9 cellular contexts compared by ENCODE assay signal in genomic region chr9:68584110-68585033, GRCh38. TPM values are rescaled to one million over a fixed set of nuclear protein-coding genes. Genes with fewer than 3 reads are reported as not detected.
DNase-seq lines count a peak whose midpoint lies in the region; ATAC-seq and TF ChIP-seq lines count a peak whose summit lies in the region.
"Had no signal": no experiment of that assay in that cellular context is flagged by ENCODE, and none has a peak within 500 bp of the region (broad histone marks: within the 10 kb centered on the region; RNA-seq: fewer than 3 reads in every experiment).

No MANE protein-coding gene starts in this region.

- intact Hi-C loops in dorsolateral prefrontal cortex (cut with DNase I), result loop anchor here (2.0 to 10.0 kb wide), 3 partner anchors 260 to 416 kb away; no protein-coding TSS in a partner anchor

- peaks cover 0 to 3% (median 0%) of the 10 kb centered on the region in 7 donors for H3K9me3 Mint-ChIP-seq in CD4-positive, CD25-positive, alpha-beta regulatory T cell

- TF ChIP-seq CTCF in dorsolateral prefrontal cortex (IDR thresholded peaks at IDR 0.05 in 54 of 56, conservative IDR thresholded peaks at IDR 0.05 in 2 of 56; ENCODE audit: low read depth in 1 of 56, partially characterized antibody in 56 of 56) (peak; percentile 83 to 100 (median 99)), lung (IDR thresholded peaks at IDR 0.05; ENCODE audit: control extremely low read depth, extremely low read depth) (peak; percentile 99)

- H3K27me3 ChIP-seq in CD4-positive, CD25-positive, alpha-beta regulatory T cell (ENCODE audit: control insufficient read depth, insufficient read depth, low read length), result no peaks in the 10 kb centered on the region
- H3K27me3 ChIP-seq in dorsolateral prefrontal cortex (peaks cover 0 to 5% (median 0%) of the 10 kb centered on the region in 45 donors), lung (ENCODE audit: control insufficient read depth, insufficient read depth) (no peaks in the 10 kb centered on the region)

- 26 to 28% methylated on average over 16 of the region's 16 CpGs for WGBS in lung, 2 donors

- no peak overlapping the region for H3K4me3 ChIP-seq in CD4-positive, CD25-positive, alpha-beta regulatory T cell (ENCODE audit: low read depth, low read length)
- H3K4me3 ChIP-seq in dorsolateral prefrontal cortex, result peak overlapping the region in 12 of 59 donors; percentile 1 to 28 (median 18)
- no peak overlapping the region for H3K4me3 ChIP-seq in lung

- H3K4me1 Mint-ChIP-seq in CD4-positive, CD25-positive, alpha-beta regulatory T cell, result peaks cover 0 to 6% (median 3%) of the 10 kb centered on the region in 4 donors

- H3K4me3 Mint-ChIP-seq in CD4-positive, CD25-positive, alpha-beta regulatory T cell, result no peak overlapping the region

- H3K27ac Mint-ChIP-seq in CD4-positive, CD25-positive, alpha-beta regulatory T cell, result no peak overlapping the region

- no peak overlapping the region for H3K27ac ChIP-seq in CD4-positive, CD25-positive, alpha-beta regulatory T cell (ENCODE audit: insufficient read depth, low read length, poor library complexity, severe bottlenecking)
- H3K27ac ChIP-seq in dorsolateral prefrontal cortex (no peak overlapping the region), lung (ENCODE audit: low read depth in 1 of 2, low read length in 1 of 2) (no peak overlapping the region)

- H3K36me3 Mint-ChIP-seq in CD4-positive, CD25-positive, alpha-beta regulatory T cell, result no peaks in the 10 kb centered on the region

- H3K36me3 ChIP-seq in CD4-positive, CD25-positive, alpha-beta regulatory T cell (ENCODE audit: control insufficient read depth, insufficient read depth, low read length), result no peaks in the 10 kb centered on the region
- no peaks in the 10 kb centered on the region for H3K36me3 ChIP-seq in lung (ENCODE audit: control insufficient read depth in 2 of 2, insufficient read depth in 2 of 2, low read length in 2 of 2)

- DNase-seq in CD4-positive, CD25-positive, alpha-beta regulatory T cell, result peak; percentile 75 to 91 (median 82)
- DNase-seq in NCI-H526 (lab: John Stamatoyannopoulos, UW), result peak; percentile 59 to 87
- DNase-seq in activated CD4-positive, alpha-beta T cell treated with anti-CD3 and anti-CD28 coated beads, Interleukin-2, amount 50 U/mL, for 24 hours (ENCODE audit: low read depth in 1 of 2, low spot score in 1 of 2), result peak; percentile 64 to 80
- DNase-seq in dorsolateral prefrontal cortex, result peak; percentile 59 to 90 (median 81)
- DNase-seq in lung (ENCODE audit: low spot score), result peak; percentile 88
- DNase-seq in stimulated activated CD8-positive, alpha-beta memory T cell treated with anti-CD3 and anti-CD28 coated beads, Interleukin-12 subunit alpha, Interleukin-12 subunit beta, amount 100 ng/mL, for 4 hours (ENCODE audit: low read depth), result peak; percentile 49

- H3K27me3 Mint-ChIP-seq in CD4-positive, CD25-positive, alpha-beta regulatory T cell, result peaks cover 12% of the 10 kb centered on the region

- H3K9me3 ChIP-seq in CD4-positive, CD25-positive, alpha-beta regulatory T cell (ENCODE audit: control insufficient read depth in 2 of 2, low read length in 2 of 2), result no peaks in the 10 kb centered on the region
- H3K9me3 ChIP-seq in lung (ENCODE audit: control insufficient read depth in 2 of 2, insufficient read depth in 1 of 2, low read length in 1 of 2), result no peaks in the 10 kb centered on the region

- ATAC-seq in CD4-positive, CD25-positive, alpha-beta regulatory T cell (ENCODE audit: low read depth in 2 of 2), result peak; percentile 98 to 100
- peak; percentile 94 for ATAC-seq in GM19351 (IDR thresholded peaks at IDR 0.05; ENCODE audit: unreplicated experiment)
- peak; percentile 77 for ATAC-seq in HG03460 (IDR thresholded peaks at IDR 0.05; ENCODE audit: unreplicated experiment)
- ATAC-seq in lung (ENCODE audit: insufficient read depth, low FRiP score), result peak; percentile 97

- H3K4me1 ChIP-seq in CD4-positive, CD25-positive, alpha-beta regulatory T cell (ENCODE audit: control insufficient read depth, insufficient read depth, low read length, poor library complexity, severe bottlenecking), result no peaks in the 10 kb centered on the region
- H3K4me1 ChIP-seq in lung (ENCODE audit: control insufficient read depth in 2 of 2, insufficient read depth in 2 of 2, low read length in 2 of 2), result no peaks in the 10 kb centered on the region

RNA-seq across cellular contexts. Expression of gene TMEM252, which starts 43.7 kb away (rescaled TPM):
- not detected for total RNA-seq in CD4-positive, CD25-positive, alpha-beta regulatory T cell
- not detected for polyA plus RNA-seq in CD4-positive, CD25-positive, alpha-beta regulatory T cell
- under 1 TPM in 2 of 120 experiments, not detected in 118; 0.28 to 0.52 TPM for total RNA-seq in dorsolateral prefrontal cortex
- total RNA-seq in lung, result not detected
- polyA plus RNA-seq in lung, result not detected
- total RNA-seq: activated CD8-positive, alpha-beta memory T cell treated with anti-CD3 and anti-CD28 coated beads for 36 hours had no signal
